ENCODE assay signal across 28 cellular contexts in genomic region chr12:54593716-54594115, GRCh38. TPM values are rescaled to one million over a fixed set of nuclear protein-coding genes. Genes with fewer than 3 reads are reported as not detected.
"Had no signal": no experiment of that assay in that cellular context is flagged by ENCODE, and none has a peak within 500 bp of the region (broad histone marks: within the 10 kb centered on the region; RNA-seq: fewer than 3 reads in every experiment).

No MANE protein-coding gene starts in this region.

- H3K4me3 Mint-ChIP-seq: activated CD4-positive, alpha-beta memory T cell treated with anti-CD3 and anti-CD28 coated beads, Interleukin-2, amount 10 ng/mL, durations not matched to agents 7 days and 5 days; activated CD4-positive, alpha-beta T cell treated with anti-CD3 and anti-CD28 coated beads for 36 hours; activated naive CD8-positive, alpha-beta T cell treated with anti-CD3 and anti-CD28 coated beads, Interleukin-2, amount 10 ng/mL, durations not matched to agents 7 days and 5 days; activated T-cell treated with anti-CD3 and anti-CD28 coated beads, Interleukin-2, amount 50 U/mL, for 72 hours; T-cell had no signal

- DNase-seq: activated CD4-positive, alpha-beta memory T cell treated with anti-CD3 and anti-CD28 coated beads, Interleukin-2, amount 10 ng/mL, durations not matched to agents 7 days and 5 days; activated CD4-positive, alpha-beta T cell treated with anti-CD3 and anti-CD28 coated beads for 36 hours; activated CD4-positive, alpha-beta T cell treated with anti-CD3 and anti-CD28 coated beads, Interleukin-2, amount 50 U/mL, for 1 hour; activated gamma-delta T cell treated with Interleukin-2 at 50 U/mL for 16 hours; activated naive CD4-positive, alpha-beta T cell treated with anti-CD3 and anti-CD28 coated beads, Interleukin-2, amount 50 U/mL, for 16 hours; activated naive CD8-positive, alpha-beta T cell treated with anti-CD3 and anti-CD28 coated beads, Interleukin-2, amount 10 ng/mL, durations not matched to agents 7 days and 5 days; activated T-cell treated with anti-CD3 and anti-CD28 coated beads for 4 hours; activated T-cell treated with anti-CD3 and anti-CD28 coated beads, Interleukin-2, amount 50 U/mL, for 72 hours; adrenal gland; anterior cingulate cortex; NCI-H1092; NCI-H1417; NCI-H1930; NCI-H2171 treated with DMSO at 0.1 percent for 48 hours; NCI-H345; NCI-H510A; NCI-H526 treated with DMSO at 0.1 percent for 48 hours; NCI-H82; SIG-M5; T-cell; T-helper 2 cell; T1000; WERI-Rb-1 had no signal

- H3K27ac Mint-ChIP-seq: activated CD4-positive, alpha-beta memory T cell treated with anti-CD3 and anti-CD28 coated beads, Interleukin-2, amount 10 ng/mL, durations not matched to agents 7 days and 5 days; activated CD4-positive, alpha-beta T cell treated with anti-CD3 and anti-CD28 coated beads for 36 hours; activated naive CD8-positive, alpha-beta T cell treated with anti-CD3 and anti-CD28 coated beads, Interleukin-2, amount 10 ng/mL, durations not matched to agents 7 days and 5 days; activated T-cell treated with anti-CD3 and anti-CD28 coated beads, Interleukin-2, amount 50 U/mL, for 72 hours; activated T-helper 2 cell treated with anti-CD3 and anti-CD28 coated beads, Interferon-gamma antibody, Interleukin-2, Interleukin-4, amounts not matched to agents 10 μg/mL and 5 μg/mL and 100 μg/mL, durations not matched to agents 14 hours and 24 hours and 36 hours; T-cell had no signal

- H3K4me3 ChIP-seq: adrenal gland had no signal

- H3K36me3 ChIP-seq: adrenal gland, WERI-Rb-1 had no signal

- H3K36me3 Mint-ChIP-seq: activated naive CD8-positive, alpha-beta T cell treated with anti-CD3 and anti-CD28 coated beads, Interleukin-2, amount 10 ng/mL, durations not matched to agents 7 days and 5 days; T-cell had no signal

- H3K9me3 ChIP-seq: adrenal gland had no signal

- H3K27ac ChIP-seq: adrenal gland, WERI-Rb-1 had no signal

- H3K9me3 Mint-ChIP-seq: activated CD4-positive, alpha-beta memory T cell treated with anti-CD3 and anti-CD28 coated beads, Interleukin-2, amount 10 ng/mL, durations not matched to agents 7 days and 5 days; activated naive CD8-positive, alpha-beta T cell treated with anti-CD3 and anti-CD28 coated beads, Interleukin-2, amount 10 ng/mL, durations not matched to agents 7 days and 5 days; activated T-cell treated with anti-CD3 and anti-CD28 coated beads, Interleukin-2, amount 50 U/mL, for 72 hours; activated T-helper 2 cell treated with anti-CD3 and anti-CD28 coated beads, Interferon-gamma antibody, Interleukin-2, Interleukin-4, amounts not matched to agents 10 μg/mL and 5 μg/mL and 100 μg/mL, durations not matched to agents 14 hours and 24 hours and 36 hours; T-cell had no signal

- H3K4me1 ChIP-seq: adrenal gland had no signal

- FAIRE-seq: TTC549 had no signal

RNA-seq across cellular contexts. Expression of gene PPP1R1A, which starts 5.3 kb away (rescaled TPM):
- total RNA-seq: activated CD4-positive, alpha-beta memory T cell treated with anti-CD3 and anti-CD28 coated beads, Interleukin-2, amount 10 ng/mL, durations not matched to agents 7 days and 5 days; activated CD4-positive, alpha-beta T cell treated with anti-CD3 and anti-CD28 coated beads for 36 hours; activated CD8-positive, alpha-beta memory T cell treated with anti-CD3 and anti-CD28 coated beads for 36 hours; activated naive CD8-positive, alpha-beta T cell treated with anti-CD3 and anti-CD28 coated beads, Interleukin-2, amount 10 ng/mL, durations not matched to agents 7 days and 5 days; activated T-cell treated with anti-CD3 and anti-CD28 coated beads, Interleukin-2, amount 50 U/mL, for 72 hours; activated T-helper 2 cell treated with anti-CD3 and anti-CD28 coated beads, Interferon-gamma antibody, Interleukin-2, Interleukin-4, amounts not matched to agents 10 μg/mL and 5 μg/mL and 100 μg/mL, durations not matched to agents 14 hours and 24 hours and 36 hours; OCI-LY7; RPMI7951; T-cell had no signal

RNA-seq across cellular contexts. Expression of gene LACRT, which starts 41.0 kb away (rescaled TPM):
- total RNA-seq: activated CD4-positive, alpha-beta memory T cell treated with anti-CD3 and anti-CD28 coated beads, Interleukin-2, amount 10 ng/mL, durations not matched to agents 7 days and 5 days; activated CD4-positive, alpha-beta T cell treated with anti-CD3 and anti-CD28 coated beads for 36 hours; activated CD8-positive, alpha-beta memory T cell treated with anti-CD3 and anti-CD28 coated beads for 36 hours; activated naive CD8-positive, alpha-beta T cell treated with anti-CD3 and anti-CD28 coated beads, Interleukin-2, amount 10 ng/mL, durations not matched to agents 7 days and 5 days; activated T-cell treated with anti-CD3 and anti-CD28 coated beads, Interleukin-2, amount 50 U/mL, for 72 hours; activated T-helper 2 cell treated with anti-CD3 and anti-CD28 coated beads, Interferon-gamma antibody, Interleukin-2, Interleukin-4, amounts not matched to agents 10 μg/mL and 5 μg/mL and 100 μg/mL, durations not matched to agents 14 hours and 24 hours and 36 hours; adrenal gland; OCI-LY7; RPMI7951; T-cell had no signal
- polyA plus RNA-seq: adrenal gland had no signal

RNA-seq across cellular contexts. Expression of gene PDE1B, which starts 44.3 kb away (rescaled TPM):
- total RNA-seq: RPMI7951 had no signal

RNA-seq across cellular contexts. Expression of gene DCD, which starts 54.4 kb away (rescaled TPM):
- total RNA-seq: activated CD4-positive, alpha-beta memory T cell treated with anti-CD3 and anti-CD28 coated beads, Interleukin-2, amount 10 ng/mL, durations not matched to agents 7 days and 5 days; activated CD4-positive, alpha-beta T cell treated with anti-CD3 and anti-CD28 coated beads for 36 hours; activated CD8-positive, alpha-beta memory T cell treated with anti-CD3 and anti-CD28 coated beads for 36 hours; activated naive CD8-positive, alpha-beta T cell treated with anti-CD3 and anti-CD28 coated beads, Interleukin-2, amount 10 ng/mL, durations not matched to agents 7 days and 5 days; activated T-cell treated with anti-CD3 and anti-CD28 coated beads, Interleukin-2, amount 50 U/mL, for 72 hours; activated T-helper 2 cell treated with anti-CD3 and anti-CD28 coated beads, Interferon-gamma antibody, Interleukin-2, Interleukin-4, amounts not matched to agents 10 μg/mL and 5 μg/mL and 100 μg/mL, durations not matched to agents 14 hours and 24 hours and 36 hours; adrenal gland; OCI-LY7; RPMI7951; T-cell had no signal
- polyA plus RNA-seq: adrenal gland had no signal
